In the genomic region with DNA sequence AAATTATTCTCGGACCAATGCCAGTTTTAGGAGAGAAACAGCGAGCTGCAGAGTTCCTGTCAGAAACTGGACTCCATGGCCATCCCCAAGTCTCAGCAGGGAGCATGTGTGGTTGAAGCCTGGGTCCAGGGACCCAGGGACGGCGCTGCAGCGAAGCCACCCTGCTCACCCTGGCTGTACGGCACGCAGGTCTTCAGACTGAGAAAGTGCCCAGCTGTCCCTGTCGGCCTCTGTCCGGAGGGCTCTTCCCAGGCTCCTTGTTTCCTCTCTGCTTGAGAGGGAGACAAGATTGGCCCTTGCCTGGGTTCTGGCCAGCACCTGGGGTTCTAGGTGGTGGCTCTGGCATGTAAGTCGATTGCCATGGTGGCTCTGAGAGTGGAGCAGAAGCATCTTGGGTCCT, we compare ENCODE assay signal across 13 cellular contexts. TPM values are rescaled to one million over a fixed set of nuclear protein-coding genes. Genes with fewer than 3 reads are reported as not detected.
DNase-seq lines count a peak whose midpoint lies in the region; ATAC-seq and TF ChIP-seq lines count a peak whose summit lies in the region.
"Had no signal": no experiment of that assay in that cellular context is flagged by ENCODE, and none has a peak within 500 bp of the region (broad histone marks: within the 10 kb centered on the region; RNA-seq: fewer than 3 reads in every experiment).

No MANE protein-coding gene starts in this region.

- no peak for TF ChIP-seq EP300 in sigmoid colon (IDR thresholded peaks at IDR 0.05)

- H3K27me3 Mint-ChIP-seq in activated naive CD8-positive, alpha-beta T cell treated with anti-CD3 and anti-CD28 coated beads for 36 hours, result no peaks in the 10 kb centered on the region
- H3K27me3 Mint-ChIP-seq in glutamatergic neuron (ENCODE audit: unreplicated experiment), result peaks cover 8% of the 10 kb centered on the region
- no peaks in the 10 kb centered on the region for H3K27me3 Mint-ChIP-seq in naive thymus-derived CD4-positive, alpha-beta T cell
- H3K27me3 Mint-ChIP-seq: activated naive CD4-positive, alpha-beta T cell treated with anti-CD3 and anti-CD28 coated beads, Interleukin-2, amount 10 ng/mL, durations not matched to agents 7 days and 5 days had no signal

- CTCF ChIA-PET in naive thymus-derived CD4-positive, alpha-beta T cell (lab: Charles Lee), result interaction anchor here (0.8 to 1.5 kb wide), 3 partner anchors 9 to 65 kb away, joined by 3 read pairs; no protein-coding TSS in a partner anchor

- TF ChIP-seq POLR2A in sigmoid colon (IDR thresholded peaks at IDR 0.05), result no peak

- ATAC-seq in foreskin keratinocyte, result no peak
- ATAC-seq in naive thymus-derived CD4-positive, alpha-beta T cell, result no peak
- ATAC-seq: GM12878 had no signal

- intact Hi-C loops in sigmoid colon (cut with DNase I), result no loop called here
- intact Hi-C loops in naive thymus-derived CD4-positive, alpha-beta T cell (cut with micrococcal nuclease), result no loop called here

- no peaks in the 10 kb centered on the region for H3K27me3 ChIP-seq in sigmoid colon
- no peaks in the 10 kb centered on the region for H3K27me3 ChIP-seq in foreskin keratinocyte
- no peaks in the 10 kb centered on the region for H3K27me3 ChIP-seq in naive thymus-derived CD4-positive, alpha-beta T cell (ENCODE audit: control insufficient read depth in 2 of 2, insufficient read depth in 2 of 2, low read length in 2 of 2)

- peaks cover 56% of the 10 kb centered on the region for H3K4me1 Mint-ChIP-seq in activated naive CD8-positive, alpha-beta T cell treated with anti-CD3 and anti-CD28 coated beads for 36 hours
- H3K4me1 Mint-ChIP-seq in glutamatergic neuron (ENCODE audit: low read depth, unreplicated experiment), result peaks cover 49% of the 10 kb centered on the region
- peaks cover 36 to 76% (median 59%) of the 10 kb centered on the region in 7 donors for H3K4me1 Mint-ChIP-seq in naive thymus-derived CD4-positive, alpha-beta T cell

- POLR2A ChIA-PET in naive thymus-derived CD4-positive, alpha-beta T cell (lab: Charles Lee), result interaction anchor here (0.7 to 0.9 kb wide), 2 partner anchors 16 to 121 kb away, joined by 3 to 4 read pairs; no protein-coding TSS in a partner anchor

- no peak overlapping the region for H3K4me3 Mint-ChIP-seq in activated naive CD8-positive, alpha-beta T cell treated with anti-CD3 and anti-CD28 coated beads for 36 hours
- peak overlapping the region; percentile 92 for H3K4me3 Mint-ChIP-seq in glutamatergic neuron (ENCODE audit: unreplicated experiment)
- peak overlapping the region in 2 of 10 donors; percentile 39 to 68 for H3K4me3 Mint-ChIP-seq in naive thymus-derived CD4-positive, alpha-beta T cell
- H3K4me3 Mint-ChIP-seq: activated naive CD4-positive, alpha-beta T cell treated with anti-CD3 and anti-CD28 coated beads, Interleukin-2, amount 10 ng/mL, durations not matched to agents 7 days and 5 days had no signal

- no peak for DNase-seq in activated naive CD8-positive, alpha-beta T cell treated with anti-CD3 and anti-CD28 coated beads for 36 hours
- no peak for DNase-seq in glutamatergic neuron
- DNase-seq in sigmoid colon, result no peak
- no peak for DNase-seq in mesenteric fat pad (ENCODE audit: low spot score)
- DNase-seq in foreskin keratinocyte, result no peak
- DNase-seq in naive thymus-derived CD4-positive, alpha-beta T cell, result no peak
- DNase-seq in DMS 273 treated with DMSO at 0.1 percent for 48 hours (lab: John Stamatoyannopoulos, UW), result no peak
- DNase-seq: activated naive CD4-positive, alpha-beta T cell treated with anti-CD3 and anti-CD28 coated beads, Interleukin-2, amount 10 ng/mL, durations not matched to agents 7 days and 5 days; stimulated activated CD4-positive, alpha-beta T cell treated with anti-CD3 and anti-CD28 coated beads, Interleukin-15, amount 100 ng/mL, for 24 hours; stimulated activated naive CD4-positive, alpha-beta T cell treated with Interleukin-2 at 50 U/mL for 16 hours had no signal

- H3K36me3 ChIP-seq in sigmoid colon, result peaks cover 16 to 47% (median 31%) of the 10 kb centered on the region in 4 donors
- H3K36me3 ChIP-seq in naive thymus-derived CD4-positive, alpha-beta T cell (ENCODE audit: control insufficient read depth in 2 of 3, insufficient read depth in 3 of 3, low read length in 3 of 3), result peaks cover 5 to 40% (median 8%) of the 10 kb centered on the region in 3 experiments

- peaks cover 0 to 50% (median 40%) of the 10 kb centered on the region in 4 donors for H3K4me1 ChIP-seq in sigmoid colon
- H3K4me1 ChIP-seq in foreskin keratinocyte, result peaks cover 6% of the 10 kb centered on the region
- H3K4me1 ChIP-seq in naive thymus-derived CD4-positive, alpha-beta T cell (ENCODE audit: control insufficient read depth in 2 of 2, insufficient read depth in 2 of 2, low read length in 2 of 2), result peaks cover 13 to 39% of the 10 kb centered on the region in 2 donors

- peak overlapping the region; percentile 23 for H3K27ac Mint-ChIP-seq in activated naive CD8-positive, alpha-beta T cell treated with anti-CD3 and anti-CD28 coated beads for 36 hours
- H3K27ac Mint-ChIP-seq in glutamatergic neuron (ENCODE audit: unreplicated experiment), result peak overlapping the region; percentile 62
- peak overlapping the region in 1 of 9 donors; percentile 68 for H3K27ac Mint-ChIP-seq in naive thymus-derived CD4-positive, alpha-beta T cell

- peaks cover 6% of the 10 kb centered on the region for H3K36me3 Mint-ChIP-seq in activated naive CD8-positive, alpha-beta T cell treated with anti-CD3 and anti-CD28 coated beads for 36 hours
- no peaks in the 10 kb centered on the region for H3K36me3 Mint-ChIP-seq in glutamatergic neuron (ENCODE audit: unreplicated experiment)
- peaks cover 6 to 29% (median 8%) of the 10 kb centered on the region in 5 donors for H3K36me3 Mint-ChIP-seq in naive thymus-derived CD4-positive, alpha-beta T cell

- no peaks in the 10 kb centered on the region for H3K9me3 Mint-ChIP-seq in activated naive CD8-positive, alpha-beta T cell treated with anti-CD3 and anti-CD28 coated beads for 36 hours
- H3K9me3 Mint-ChIP-seq in glutamatergic neuron (ENCODE audit: unreplicated experiment), result peaks cover 14% of the 10 kb centered on the region
- no peaks in the 10 kb centered on the region for H3K9me3 Mint-ChIP-seq in naive thymus-derived CD4-positive, alpha-beta T cell
- H3K9me3 Mint-ChIP-seq: activated naive CD4-positive, alpha-beta T cell treated with anti-CD3 and anti-CD28 coated beads, Interleukin-2, amount 10 ng/mL, durations not matched to agents 7 days and 5 days had no signal

- no peaks in the 10 kb centered on the region for H3K9me3 ChIP-seq in sigmoid colon
- no peaks in the 10 kb centered on the region for H3K9me3 ChIP-seq in naive thymus-derived CD4-positive, alpha-beta T cell (ENCODE audit: control insufficient read depth in 2 of 3, low read length in 3 of 3)

- no peak for TF ChIP-seq CTCF in C4-2B (conservative IDR thresholded peaks at IDR 0.05)
- TF ChIP-seq CTCF in glutamatergic neuron (IDR thresholded peaks at IDR 0.05; ENCODE audit: partially characterized antibody, unreplicated experiment), result no peak
- TF ChIP-seq CTCF in sigmoid colon (IDR thresholded peaks at IDR 0.05), result no peak
- no peak for TF ChIP-seq CTCF in foreskin keratinocyte (conservative IDR thresholded peaks at IDR 0.05)

- peak overlapping the region in 1 of 4 donors; percentile 55 for H3K4me3 ChIP-seq in sigmoid colon
- no peak overlapping the region for H3K4me3 ChIP-seq in naive thymus-derived CD4-positive, alpha-beta T cell (ENCODE audit: low read length)
- H3K4me3 ChIP-seq: GM12878 had no signal

- peak overlapping the region; percentile 0; the same call in 1 of the 2 replicates for H3K27ac ChIP-seq in C4-2B
- peak overlapping the region; percentile 91 to 98 (median 92) for H3K27ac ChIP-seq in sigmoid colon
- H3K27ac ChIP-seq in foreskin keratinocyte, result no peak overlapping the region
- no peak overlapping the region for H3K27ac ChIP-seq in naive thymus-derived CD4-positive, alpha-beta T cell (ENCODE audit: low read depth, low read length)

- 90 to 92% methylated on average over 10 of the region's 10 CpGs for WGBS in sigmoid colon, 2 donors

RNA-seq across cellular contexts. Expression of a gene that starts 26.9 kb away (rescaled TPM):
- total RNA-seq in activated naive CD8-positive, alpha-beta T cell treated with anti-CD3 and anti-CD28 coated beads for 36 hours, result 10 to 100 TPM; 63.3 to 66.1 TPM
- total RNA-seq in glutamatergic neuron (ENCODE audit: unreplicated experiment), result 85.1 TPM
- total RNA-seq in sigmoid colon, result 100 to 1,000 TPM in 2 of 4 donors, 10 to 100 TPM in 2; 60.0 to 119 (median 97.5) TPM
- polyA plus RNA-seq in sigmoid colon, result 10 to 100 TPM; 56.5 to 82.2 (median 66.1) TPM
- 59.5 TPM for total RNA-seq in mesenteric fat pad
- total RNA-seq in foreskin keratinocyte, result 67.6 and 75.4 TPM in 2 replicates
- 85.0 and 86.8 TPM in 2 replicates for polyA plus RNA-seq in foreskin keratinocyte
- total RNA-seq in naive thymus-derived CD4-positive, alpha-beta T cell, result 10 to 100 TPM; 52.0 to 70.8 (median 61.3) TPM
- 10 to 100 TPM; 32.3 to 36.1 TPM for polyA plus RNA-seq in naive thymus-derived CD4-positive, alpha-beta T cell

RNA-seq across cellular contexts. Expression of a gene that starts 32.5 kb away (rescaled TPM):
- 10 to 100 TPM; 13.0 to 14.5 TPM for total RNA-seq in activated naive CD8-positive, alpha-beta T cell treated with anti-CD3 and anti-CD28 coated beads for 36 hours
- 33.0 TPM for total RNA-seq in glutamatergic neuron (ENCODE audit: unreplicated experiment)
- total RNA-seq in sigmoid colon, result 10 to 100 TPM; 10.2 to 77.2 (median 12.9) TPM
- 10 to 100 TPM; 16.6 to 19.4 (median 16.8) TPM for polyA plus RNA-seq in sigmoid colon
- 89.5 TPM for total RNA-seq in mesenteric fat pad
- total RNA-seq in foreskin keratinocyte, result 8.0 and 8.7 TPM in 2 replicates
- polyA plus RNA-seq in foreskin keratinocyte, result 3.8 and 4.8 TPM in 2 replicates
- total RNA-seq in naive thymus-derived CD4-positive, alpha-beta T cell, result 10 to 100 TPM; 12.4 to 26.3 (median 15.1) TPM
- polyA plus RNA-seq in naive thymus-derived CD4-positive, alpha-beta T cell, result 10 to 100 TPM in 1 of 2 donors, 1 to 10 TPM in 1; 8.4 to 14.7 TPM

RNA-seq across cellular contexts. Expression of a gene that starts 33.5 kb away (rescaled TPM):
- total RNA-seq in activated naive CD8-positive, alpha-beta T cell treated with anti-CD3 and anti-CD28 coated beads for 36 hours, result 10 to 100 TPM; 11.2 to 12.0 TPM
- 6.2 TPM for total RNA-seq in glutamatergic neuron (ENCODE audit: unreplicated experiment)
- total RNA-seq in sigmoid colon, result 10 to 100 TPM in 1 of 4 donors, 1 to 10 TPM in 3; 5.5 to 10.7 (median 6.3) TPM
- 10 to 100 TPM in 1 of 3 donors, 1 to 10 TPM in 2; 8.4 to 11.0 (median 8.6) TPM for polyA plus RNA-seq in sigmoid colon
- 5.7 TPM for total RNA-seq in mesenteric fat pad
- total RNA-seq in foreskin keratinocyte, result 8.0 and 9.5 TPM in 2 replicates
- polyA plus RNA-seq in foreskin keratinocyte, result 7.8 and 8.9 TPM in 2 replicates
- total RNA-seq in naive thymus-derived CD4-positive, alpha-beta T cell, result 10 to 100 TPM; 10.7 to 13.3 (median 11.8) TPM
- polyA plus RNA-seq in naive thymus-derived CD4-positive, alpha-beta T cell, result 10 to 100 TPM in 1 of 2 donors, 1 to 10 TPM in 1; 8.6 to 14.8 TPM

RNA-seq across cellular contexts. Expression of a gene that starts 48.7 kb away (rescaled TPM):
- total RNA-seq in activated naive CD8-positive, alpha-beta T cell treated with anti-CD3 and anti-CD28 coated beads for 36 hours, result not detected
- total RNA-seq in glutamatergic neuron (ENCODE audit: unreplicated experiment) (not detected), sigmoid colon (not detected), mesenteric fat pad (0.64 TPM), foreskin keratinocyte (0.63 and 2.6 TPM in 2 replicates)
- polyA plus RNA-seq in sigmoid colon (1,000 to 10,000 TPM in 1 of 3 donors, 10 to 100 TPM in 1, 1 to 10 TPM in 1; 9.6 to 1,818 (median 79.8) TPM), foreskin keratinocyte (0.48 and 4.0 TPM in 2 replicates)
- total RNA-seq in naive thymus-derived CD4-positive, alpha-beta T cell, result not detected
- polyA plus RNA-seq in naive thymus-derived CD4-positive, alpha-beta T cell, result not detected
- total RNA-seq: GM12878, RPMI7951 had no signal
- polyA plus RNA-seq: GM12878 had no signal

RNA-seq across cellular contexts. Expression of a gene that starts 59.5 kb away (rescaled TPM):
- total RNA-seq in activated naive CD8-positive, alpha-beta T cell treated with anti-CD3 and anti-CD28 coated beads for 36 hours, result 10 to 100 TPM; 74.1 to 77.3 TPM
- 147 TPM for total RNA-seq in glutamatergic neuron (ENCODE audit: unreplicated experiment)
- 100 to 1,000 TPM; 158 to 273 (median 204) TPM for total RNA-seq in sigmoid colon
- 100 to 1,000 TPM; 111 to 123 (median 113) TPM for polyA plus RNA-seq in sigmoid colon
- total RNA-seq in mesenteric fat pad, result 63.7 TPM
- total RNA-seq in foreskin keratinocyte, result 37.4 and 55.6 TPM in 2 replicates
- 52.7 and 83.9 TPM in 2 replicates for polyA plus RNA-seq in foreskin keratinocyte
- 10 to 100 TPM; 42.7 to 87.8 (median 48.0) TPM for total RNA-seq in naive thymus-derived CD4-positive, alpha-beta T cell
- polyA plus RNA-seq in naive thymus-derived CD4-positive, alpha-beta T cell, result 100 to 1,000 TPM in 1 of 2 donors, 10 to 100 TPM in 1; 99.2 to 102 TPM

Comparison
In these comparisons a context has a peak if more than half of its experiments do, and no peak if none do; other contexts are left out.
1. H3K27ac ChIP-seq: peak in C4-2B (single experiment) and sigmoid colon (4 of 4); none in foreskin keratinocyte (single experiment) and naive thymus-derived CD4-positive, alpha-beta T cell (single experiment).